In the genomic region with DNA sequence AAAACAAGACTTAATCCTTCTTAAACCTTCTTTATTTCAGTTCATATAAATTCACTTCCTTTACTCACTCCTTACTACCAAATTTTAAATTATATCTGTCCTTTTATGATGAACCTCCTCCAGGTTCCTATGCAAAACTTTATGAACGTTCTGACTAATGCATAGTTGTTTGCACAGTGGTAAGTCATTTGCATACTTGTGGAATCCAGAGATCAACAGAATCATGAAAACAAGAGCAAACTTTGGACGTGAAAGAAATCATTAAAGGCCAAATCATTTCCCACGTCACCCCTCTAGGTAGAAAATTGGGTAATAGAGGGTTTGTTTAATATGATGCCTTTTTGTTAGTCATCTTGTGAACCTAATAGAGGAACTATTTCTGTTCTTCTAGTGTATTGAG, we compare ENCODE assay signal across 34 cellular contexts. TPM values are rescaled to one million over a fixed set of nuclear protein-coding genes. Genes with fewer than 3 reads are reported as not detected.
DNase-seq lines count a peak whose midpoint lies in the region; ATAC-seq and TF ChIP-seq lines count a peak whose summit lies in the region.
"Had no signal": no experiment of that assay in that cellular context is flagged by ENCODE, and none has a peak within 500 bp of the region (broad histone marks: within the 10 kb centered on the region; RNA-seq: fewer than 3 reads in every experiment).

No MANE protein-coding gene starts in this region.

- 0 out of 2 replicates have a peak, but pooled peaks cover 5% of the 10 kb centered on the region for H3F3A ChIP-seq in GM23248 (ENCODE audit: insufficient read depth)

- POLR2A ChIA-PET in OCI-LY7 (lab: Charles Lee) = interaction anchor here (0.6 kb wide), 1 partner anchor 39 kb away, joined by 4 read pairs; no protein-coding TSS in a partner anchor

- peaks cover 22% of the 10 kb centered on the region for H3K4me1 ChIP-seq in BLaER1
- peaks cover 4% of the 10 kb centered on the region; the same call in 1 of the 2 replicates for H3K4me1 ChIP-seq in GM23248 (ENCODE audit: insufficient read depth)
- peaks cover 6% of the 10 kb centered on the region for H3K4me1 ChIP-seq in OCI-LY7 (ENCODE audit: insufficient read depth, low read length, poor library complexity, severe bottlenecking)
- no peaks in the 10 kb centered on the region for H3K4me1 ChIP-seq in tibial artery
- H3K4me1 ChIP-seq: gastroesophageal sphincter, lower lobe of right lung, uterus had no signal

- H3K4me3 ChIP-seq in BLaER1 = no peak overlapping the region
- H3K4me3 ChIP-seq in GM23248 = no peak overlapping the region
- H3K4me3 ChIP-seq in OCI-LY7 (ENCODE audit: low read depth, low read length, poor library complexity, severe bottlenecking) = no peak overlapping the region
- H3K4me3 ChIP-seq in epithelial cell of esophagus (ENCODE audit: low read length) = no peak overlapping the region
- H3K4me3 ChIP-seq in tibial artery = no peak overlapping the region
- H3K4me3 ChIP-seq: gastroesophageal sphincter, GM23338, hepatocyte, lower lobe of right lung, MG63, smooth muscle cell, thoracic aorta, uterus had no signal

- intact Hi-C loops in OCI-LY7 (cut with micrococcal nuclease; ENCODE audit: unreplicated experiment) (no loop called here), tibial artery (cut with DNase I; ENCODE audit: low total_unique reads) (loop anchor here (5.0 kb wide), 1 partner anchor 88 kb away; no protein-coding TSS in a partner anchor)

- CTCF ChIA-PET in OCI-LY7 (lab: Charles Lee; ENCODE audit: unreplicated experiment) = interaction anchor here (1.7 kb wide), 1 partner anchor 20 kb away, joined by 4 read pairs; no protein-coding TSS in a partner anchor

- H3K36me3 ChIP-seq in BLaER1 (no peaks in the 10 kb centered on the region), GM23248 (ENCODE audit: low read depth) (no peaks in the 10 kb centered on the region), OCI-LY7 (ENCODE audit: insufficient read depth, low read length) (no peaks in the 10 kb centered on the region), tibial artery (no peaks in the 10 kb centered on the region)
- H3K36me3 ChIP-seq: gastroesophageal sphincter, lower lobe of right lung, MG63, thoracic aorta, uterus had no signal

- in situ Hi-C loops in GM23248 (cut with MboI) = no loop called here

- H2AFZ ChIP-seq in GM23248 = no peak overlapping the region
- H2AFZ ChIP-seq in OCI-LY7 (ENCODE audit: low read length) = peak overlapping the region; percentile 44; the same call in 1 of the 2 replicates
- H2AFZ ChIP-seq: GM23338, hepatocyte had no signal

- ATAC-seq in SK-N-SH treated with all-trans-retinoic acid at 6 μM for 48 hours = no peak
- ATAC-seq: gastroesophageal sphincter; GM23338; lower lobe of right lung; right cardiac atrium; stimulated activated naive CD8-positive, alpha-beta T cell treated with anti-CD3 and anti-CD28 coated beads, Interleukin-15, amount 100 ng/mL, for 72 hours had no signal

- H3K9ac ChIP-seq in BLaER1 = no peak overlapping the region
- H3K9ac ChIP-seq in GM23248 = no peak overlapping the region

- 17% methylated on average over 3 of the region's 3 CpGs for WGBS in GM23248 (ENCODE audit: low coverage in 1 of 2, low lambda C conversion rate in 2 of 2, missing lambda C conversion rate in 2 of 2), 2 experiments

- no peak overlapping the region for H3K27ac ChIP-seq in BLaER1
- H3K27ac ChIP-seq in GM23248 = no peak overlapping the region
- H3K27ac ChIP-seq in OCI-LY7 (ENCODE audit: low read depth, low read length, poor library complexity, severe bottlenecking) = no peak overlapping the region
- no peak overlapping the region for H3K27ac ChIP-seq in tibial artery
- H3K27ac ChIP-seq: gastroesophageal sphincter, hepatocyte, lower lobe of right lung, thoracic aorta, uterus had no signal

- H3K9me3 ChIP-seq in BLaER1 = no peaks in the 10 kb centered on the region
- H3K9me3 ChIP-seq in GM23248 (ENCODE audit: low read depth) = no peaks in the 10 kb centered on the region
- no peaks in the 10 kb centered on the region for H3K9me3 ChIP-seq in OCI-LY7 (ENCODE audit: low read length)
- H3K9me3 ChIP-seq in tibial artery = no peaks in the 10 kb centered on the region
- H3K9me3 ChIP-seq: gastroesophageal sphincter, lower lobe of right lung, MG63, thoracic aorta, uterus had no signal

- H4K20me1 ChIP-seq in BLaER1 (no peaks in the 10 kb centered on the region), GM23248 (ENCODE audit: insufficient read depth) (no peaks in the 10 kb centered on the region), OCI-LY7 (ENCODE audit: insufficient read depth, low read length) (no peaks in the 10 kb centered on the region)

- TF ChIP-seq CTCF in OCI-LY7 (conservative IDR thresholded peaks at IDR 0.05; ENCODE audit: low read length) (no peak), epithelial cell of esophagus (IDR thresholded peaks at IDR 0.05; ENCODE audit: insufficient read depth, low read depth, low read length, missing control alignments) (no peak), tibial artery (IDR thresholded peaks at IDR 0.05) (no peak)

- H3K79me2 ChIP-seq in GM23248 (ENCODE audit: insufficient read depth) = no peaks in the 10 kb centered on the region
- H3K79me2 ChIP-seq in OCI-LY7 (ENCODE audit: insufficient read depth, low read depth, low read length) = no peaks in the 10 kb centered on the region
- H3K79me2 ChIP-seq: hepatocyte had no signal

- H3K9me2 ChIP-seq in GM23248 (ENCODE audit: insufficient read depth) (no peaks in the 10 kb centered on the region), OCI-LY7 (ENCODE audit: insufficient read depth, low read length) (no peaks in the 10 kb centered on the region; the same call in 1 of the 2 replicates)

- H3K27me3 ChIP-seq in BLaER1 (no peaks in the 10 kb centered on the region), GM23248 (replicated peaks; ENCODE audit: insufficient read depth) (no peaks in the 10 kb centered on the region), tibial artery (no peaks in the 10 kb centered on the region)
- H3K27me3 ChIP-seq: gastroesophageal sphincter, hepatocyte, MG63, uterus had no signal

- no TSS peak for BruUV-seq in OCI-LY7 (replicated peaks; lab: Mats Ljungman, UMichigan)

- peak overlapping the region; percentile 48 for H3K4me2 ChIP-seq in BLaER1
- no peak overlapping the region for H3K4me2 ChIP-seq in GM23248 (ENCODE audit: unreplicated experiment)
- H3K4me2 ChIP-seq in OCI-LY7 (ENCODE audit: low read length) = no peak overlapping the region
- H3K4me2 ChIP-seq: GM23338, hepatocyte, smooth muscle cell had no signal

- peak; percentile 58 for DNase-seq in GM23248
- no peak for DNase-seq in OCI-LY7 (ENCODE audit: low spot score)
- DNase-seq in epithelial cell of esophagus (ENCODE audit: low read depth) = peak; percentile 23
- no peak for DNase-seq in NCI-H1417 treated with DMSO at 0.1 percent for 48 hours (lab: John Stamatoyannopoulos, UW)
- no peak for DNase-seq in activated T-cell treated with anti-CD3 and anti-CD28 coated beads, Interleukin-2, amount 50 U/mL, for 48 hours
- no peak for DNase-seq in tibial artery
- DNase-seq: activated CD4-positive, alpha-beta T cell treated with anti-CD3 and anti-CD28 coated beads, Interleukin-2, amount 50 U/mL, for 1 hour; activated gamma-delta T cell treated with Interleukin-2 at 50 U/mL for 16 hours; activated naive CD8-positive, alpha-beta T cell treated with anti-CD3 and anti-CD28 coated beads, Interleukin-2, amount 10 ng/mL, durations not matched to agents 7 days and 5 days; activated T-cell treated with anti-CD3 and anti-CD28 coated beads, Interleukin-2, amount 50 U/mL, for 24 hours; CD4-positive, alpha-beta memory T cell; dermis blood vessel endothelial cell; HFFc6; KBM-7; lower lobe of right lung; MG63; midbrain; naive B cell; NCI-H2029 treated with DMSO at 0.1 percent for 48 hours; NCI-H2227 treated with DMSO at 0.1 percent for 48 hours; NCI-H69; right cardiac atrium; SIG-M5; stimulated activated naive CD8-positive, alpha-beta T cell treated with anti-CD3 and anti-CD28 coated beads, Interleukin-15, amount 100 ng/mL, for 72 hours; SW 1271; T-helper 9 cell; uterus had no signal

TF ChIP-seq in SK-N-SH treated with all-trans-retinoic acid at 6 μM for 48 hours, 23 proteins besides CTCF, POLR2A, EP300 and RAD21:
- TF ChIP-seq ZFP3 (CRISPR knock-in tag; IDR thresholded peaks at IDR 0.05) (no peak), TCF4 (CRISPR knock-in tag; IDR thresholded peaks at IDR 0.05; ENCODE audit: borderline replicate concordance) (no peak), OSR1 (CRISPR knock-in tag; IDR thresholded peaks at IDR 0.05) (no peak), SNAI2 (CRISPR knock-in tag; IDR thresholded peaks at IDR 0.05) (no peak), ZC3H10 (CRISPR knock-in tag; IDR thresholded peaks at IDR 0.05) (no peak), PPARA (CRISPR knock-in tag; IDR thresholded peaks at IDR 0.05; ENCODE audit: borderline replicate concordance) (no peak), RARB (CRISPR knock-in tag; IDR thresholded peaks at IDR 0.05) (no peak), ZNF565 (CRISPR knock-in tag; conservative IDR thresholded peaks at IDR 0.05; ENCODE audit: low read depth) (no peak), GLIS3 (CRISPR knock-in tag; IDR thresholded peaks at IDR 0.05) (no peak)
- TF ChIP-seq, protein P1, sequence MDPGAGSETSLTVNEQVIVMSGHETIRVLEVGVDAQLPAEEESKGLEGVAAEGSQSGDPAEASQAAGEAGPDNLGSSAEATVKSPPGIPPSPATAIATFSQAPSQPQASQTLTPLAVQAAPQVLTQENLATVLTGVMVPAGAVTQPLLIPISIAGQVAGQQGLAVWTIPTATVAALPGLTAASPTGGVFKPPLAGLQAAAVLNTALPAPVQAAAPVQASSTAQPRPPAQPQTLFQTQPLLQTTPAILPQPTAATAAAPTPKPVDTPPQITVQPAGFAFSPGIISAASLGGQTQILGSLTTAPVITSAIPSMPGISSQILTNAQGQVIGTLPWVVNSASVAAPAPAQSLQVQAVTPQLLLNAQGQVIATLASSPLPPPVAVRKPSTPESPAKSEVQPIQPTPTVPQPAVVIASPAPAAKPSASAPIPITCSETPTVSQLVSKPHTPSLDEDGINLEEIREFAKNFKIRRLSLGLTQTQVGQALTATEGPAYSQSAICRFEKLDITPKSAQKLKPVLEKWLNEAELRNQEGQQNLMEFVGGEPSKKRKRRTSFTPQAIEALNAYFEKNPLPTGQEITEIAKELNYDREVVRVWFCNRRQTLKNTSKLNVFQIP (CRISPR knock-in tag; IDR thresholded peaks at IDR 0.05; ENCODE audit: borderline replicate concordance, low read depth) = no peak

RNA-seq across cellular contexts. Expression of a gene that starts 32.3 kb away (rescaled TPM):
- total RNA-seq in GM23248 (2014; rRNA removed; shearing (Covaris generic)) = 61.8 and 63.0 TPM in 2 replicates
- polyA plus RNA-seq in GM23248 (2016; fragmentation: Nextera tagmentation; extraction: Ambion mirVana) = 27.4 and 28.9 TPM in 2 replicates
- total RNA-seq in OCI-LY7 (2014; rRNA removed; shearing (Covaris generic)) = 121 and 148 TPM in 2 replicates
- total RNA-seq in OCI-LY7 (2022) = 120 and 125 TPM in 2 replicates

Comparison
In these comparisons a context has a peak if more than half of its experiments do, and no peak if none do; other contexts are left out.
1. DNase-seq: peak in GM23248 (single experiment) and epithelial cell of esophagus (single experiment); none in OCI-LY7 (single experiment), NCI-H1417 treated with DMSO at 0.1 percent for 48 hours (single experiment), activated T-cell treated with anti-CD3 and anti-CD28 coated beads, Interleukin-2, amount 50 U/mL, for 48 hours (0 of 2) and tibial artery (0 of 2).